21 cellular contexts compared by ENCODE assay signal in the genomic region with DNA sequence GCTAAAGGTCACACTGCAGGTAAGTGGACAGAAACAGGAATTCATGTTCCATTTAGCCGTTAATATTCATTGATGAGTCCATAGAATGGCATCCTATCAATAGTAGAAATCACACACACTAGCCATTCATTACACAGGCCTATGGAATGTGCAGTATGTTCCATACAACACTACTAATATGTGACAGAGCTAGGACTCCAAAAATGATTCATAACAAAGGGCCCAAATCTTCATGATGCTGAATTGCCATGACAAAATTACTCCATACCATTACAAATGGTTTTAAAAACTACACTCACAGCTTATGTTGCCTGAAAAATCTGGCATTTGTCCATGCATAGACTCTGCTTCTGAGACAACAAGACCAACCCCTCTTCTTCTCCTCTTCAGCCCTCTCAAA.
DNase-seq lines count a peak whose midpoint lies in the region; ATAC-seq and TF ChIP-seq lines count a peak whose summit lies in the region.
"Had no signal": no experiment of that assay in that cellular context is flagged by ENCODE, and none has a peak within 500 bp of the region (broad histone marks: within the 10 kb centered on the region; RNA-seq: fewer than 3 reads in every experiment).

No MANE protein-coding gene starts in this region.

- no peak overlapping the region for H4K91ac ChIP-seq in IMR-90 (ENCODE audit: insufficient read depth, low read depth, low read length)

- no peak overlapping the region for H4K5ac ChIP-seq in IMR-90 (ENCODE audit: low read depth, low read length)

- H3K36me3 ChIP-seq in IMR-90 (ENCODE audit: control insufficient read depth, insufficient read depth, low read length) = no peaks in the 10 kb centered on the region
- H3K36me3 ChIP-seq: left ventricle myocardium inferior, SJCRH30, tibial nerve had no signal

- no peaks in the 10 kb centered on the region for H3K4me1 Mint-ChIP-seq in endothelial cell (ENCODE audit: unreplicated experiment)
- H3K4me1 Mint-ChIP-seq: activated naive CD8-positive, alpha-beta T cell treated with anti-CD3 and anti-CD28 coated beads, Interleukin-2, amount 10 ng/mL, durations not matched to agents 7 days and 5 days; central memory CD8-positive, alpha-beta T cell; stimulated activated naive B cell treated with anti-CD40 and anti-IgM and Interleukin-4, amounts not matched to agents 10 μg/mL and 1 μg/mL and 100 μg/mL, for 72 hours; WTC11 had no signal

- H2BK15ac ChIP-seq in IMR-90 (ENCODE audit: low read depth, low read length) = no peak overlapping the region

- POLR2A ChIA-PET in IMR-90 (lab: Charles Lee; ENCODE audit: unreplicated experiment) = no interaction called here

- H2BK120ac ChIP-seq in IMR-90 (ENCODE audit: low read depth, low read length) = no peak overlapping the region

- in situ Hi-C loops in IMR-90 (cut with MboI; ENCODE audit: low sequenced_read_pairs) = no loop called here

- no peaks in the 10 kb centered on the region for H3K79me1 ChIP-seq in IMR-90 (ENCODE audit: low read depth in 1 of 2, low read length in 2 of 2)

- H3K56ac ChIP-seq in IMR-90 (ENCODE audit: extremely low read depth, insufficient read depth, low read length) = no peak overlapping the region

- TF ChIP-seq POLR2A in IMR-90 (IDR thresholded peaks at IDR 0.05; ENCODE audit: low read depth, low read length) = no peak

- no peaks in the 10 kb centered on the region for H3K9me3 ChIP-seq in IMR-90 (ENCODE audit: control insufficient read depth, insufficient read depth, low read length)
- H3K9me3 ChIP-seq: SJCRH30 had no signal

- H3K4ac ChIP-seq in IMR-90 (ENCODE audit: low read depth, low read length) = no peak overlapping the region

- no peaks in the 10 kb centered on the region for H3K4me1 ChIP-seq in IMR-90 (ENCODE audit: control insufficient read depth, insufficient read depth, low read length)
- H3K4me1 ChIP-seq: left ventricle myocardium inferior, tibial nerve had no signal

- H2AK5ac ChIP-seq in IMR-90 (ENCODE audit: low read depth, low read length) = no peak overlapping the region

- DNase-seq in AG10803 (ENCODE audit: low read depth) (peak; percentile 69), IMR-90 (peak; percentile 78), dedifferentiated amniotic fluid mesenchymal stem cell (ENCODE audit: extremely low spot score) (peak; percentile 48), kidney tubule cell (ENCODE audit: low spot score) (peak; percentile 85), NCI-H1105 (lab: John Stamatoyannopoulos, UW) (no peak), NK-92 (lab: John Stamatoyannopoulos, UW; ENCODE audit: unreplicated experiment) (no peak), endothelial cell (ENCODE audit: low spot score) (no peak)
- DNase-seq: ACHN; activated CD8-positive, alpha-beta T cell treated with anti-CD3 and anti-CD28 coated beads, Interleukin-2, amount 10 ng/mL, durations not matched to agents 7 days and 5 days; activated naive CD8-positive, alpha-beta T cell treated with anti-CD3 and anti-CD28 coated beads, Interleukin-2, amount 10 ng/mL, durations not matched to agents 7 days and 5 days; activated T-cell treated with anti-CD3 and anti-CD28 coated beads, Interleukin-2, amount 50 U/mL, for 72 hours; effector CD8-positive, alpha-beta T cell; left ventricle myocardium inferior; NCI-H1092 treated with DMSO at 0.1 percent for 48 hours; NCI-H526 treated with DMSO at 0.1 percent for 48 hours; SJCRH30; stimulated activated naive B cell treated with anti-CD40 and anti-IgM and Interleukin-4, amounts not matched to agents 10 μg/mL and 1 μg/mL and 100 μg/mL, for 72 hours had no signal

- no peak overlapping the region for H3K18ac ChIP-seq in IMR-90 (ENCODE audit: low read depth, low read length)

- no peak overlapping the region for H2AFZ ChIP-seq in IMR-90 (replicated peaks; ENCODE audit: low read length, poor library complexity)

- H3K9me3 Mint-ChIP-seq in endothelial cell (ENCODE audit: unreplicated experiment) = peaks cover 5% of the 10 kb centered on the region
- H3K9me3 Mint-ChIP-seq: activated naive CD8-positive, alpha-beta T cell treated with anti-CD3 and anti-CD28 coated beads, Interleukin-2, amount 10 ng/mL, durations not matched to agents 7 days and 5 days had no signal

- no peak overlapping the region for H3K14ac ChIP-seq in IMR-90 (replicated peaks; ENCODE audit: low read depth, low read length)

- no peak overlapping the region for H3K9ac ChIP-seq in IMR-90 (ENCODE audit: low read depth, low read length)

- no peak overlapping the region for H3K27ac ChIP-seq in IMR-90 (ENCODE audit: insufficient read depth, low read length)
- H3K27ac ChIP-seq: left ventricle myocardium inferior, SJCRH30, tibial nerve had no signal

- dilution Hi-C loops in IMR-90 (cut with HindIII; ENCODE audit: low sequenced_read_pairs, unreplicated experiment) = no loop called here

- H3K4me3 ChIP-seq in AG10803 (ENCODE audit: low read length) (no peak overlapping the region), IMR-90 (ENCODE audit: insufficient read depth, low read depth, low read length) (no peak overlapping the region)
- H3K4me3 ChIP-seq: left ventricle myocardium inferior, SJCRH30, tibial nerve had no signal

- no TSS peak for BruUV-seq in IMR-90 (replicated peaks; lab: Mats Ljungman, UMichigan)

- CTCF ChIA-PET in IMR-90 (lab: Yijun Ruan, JAX) = no interaction called here

- intact Hi-C loops in IMR-90 (cut with micrococcal nuclease) = no loop called here

- no peak overlapping the region for H3K23ac ChIP-seq in IMR-90 (ENCODE audit: low read depth, low read length)

- no CpG with 5 or more reads among the region's 1 CpG for WGBS in IMR-90 (ENCODE audit: extremely low coverage in 2 of 2, insufficient read length in 1 of 2), 2 experiments

- no peak for TF ChIP-seq CTCF in AG10803 (conservative IDR thresholded peaks at IDR 0.05; ENCODE audit: low read length)
- TF ChIP-seq CTCF in IMR-90 (conservative IDR thresholded peaks at IDR 0.05; ENCODE audit: low read depth, low read length) = no peak
- no peak for TF ChIP-seq CTCF in endothelial cell (IDR thresholded peaks at IDR 0.05; ENCODE audit: unreplicated experiment)

- no peaks in the 10 kb centered on the region for H3K27me3 ChIP-seq in IMR-90 (ENCODE audit: control insufficient read depth, insufficient read depth, low read length)
- H3K27me3 ChIP-seq: SJCRH30, tibial nerve had no signal

- H3K27ac Mint-ChIP-seq in endothelial cell (ENCODE audit: unreplicated experiment) = no peak overlapping the region
- H3K27ac Mint-ChIP-seq: activated CD8-positive, alpha-beta T cell treated with anti-CD3 and anti-CD28 coated beads, Interleukin-2, amount 10 ng/mL, durations not matched to agents 7 days and 5 days; activated naive CD8-positive, alpha-beta T cell treated with anti-CD3 and anti-CD28 coated beads, Interleukin-2, amount 10 ng/mL, durations not matched to agents 7 days and 5 days; activated T-cell treated with anti-CD3 and anti-CD28 coated beads, Interleukin-2, amount 50 U/mL, for 72 hours; stimulated activated naive B cell treated with anti-CD40 and anti-IgM and Interleukin-4, amounts not matched to agents 10 μg/mL and 1 μg/mL and 100 μg/mL, for 72 hours; WTC11 had no signal

- no peak overlapping the region for H3K4me3 Mint-ChIP-seq in endothelial cell (ENCODE audit: unreplicated experiment)
- H3K4me3 Mint-ChIP-seq: activated CD8-positive, alpha-beta T cell treated with anti-CD3 and anti-CD28 coated beads, Interleukin-2, amount 10 ng/mL, durations not matched to agents 7 days and 5 days; activated naive CD8-positive, alpha-beta T cell treated with anti-CD3 and anti-CD28 coated beads, Interleukin-2, amount 10 ng/mL, durations not matched to agents 7 days and 5 days; activated T-cell treated with anti-CD3 and anti-CD28 coated beads, Interleukin-2, amount 50 U/mL, for 72 hours; central memory CD8-positive, alpha-beta T cell; stimulated activated naive B cell treated with anti-CD40 and anti-IgM and Interleukin-4, amounts not matched to agents 10 μg/mL and 1 μg/mL and 100 μg/mL, for 72 hours; WTC11 had no signal

- H3K27me3 Mint-ChIP-seq in endothelial cell (ENCODE audit: unreplicated experiment) = peaks cover 3% of the 10 kb centered on the region
- H3K27me3 Mint-ChIP-seq: activated naive CD8-positive, alpha-beta T cell treated with anti-CD3 and anti-CD28 coated beads, Interleukin-2, amount 10 ng/mL, durations not matched to agents 7 days and 5 days; central memory CD8-positive, alpha-beta T cell; stimulated activated naive B cell treated with anti-CD40 and anti-IgM and Interleukin-4, amounts not matched to agents 10 μg/mL and 1 μg/mL and 100 μg/mL, for 72 hours had no signal

- H3K9me1 ChIP-seq in IMR-90 (ENCODE audit: insufficient read depth, low read length) = no peaks in the 10 kb centered on the region

- H4K20me1 ChIP-seq in IMR-90 (ENCODE audit: insufficient read depth, low read length) = no peaks in the 10 kb centered on the region

- ATAC-seq in IMR-90 (ENCODE audit: low read depth) = peak; percentile 83
- ATAC-seq in HG02763 (IDR thresholded peaks at IDR 0.05; ENCODE audit: unreplicated experiment) = no peak
- ATAC-seq: activated CD8-positive, alpha-beta T cell treated with anti-CD3 and anti-CD28 coated beads, Interleukin-2, amount 10 ng/mL, durations not matched to agents 7 days and 5 days; activated T-cell treated with anti-CD3 and anti-CD28 coated beads, Interleukin-2, amount 50 U/mL, for 72 hours; stimulated activated naive B cell treated with anti-CD40 and anti-IgM and Interleukin-4, amounts not matched to agents 10 μg/mL and 1 μg/mL and 100 μg/mL, for 72 hours; WTC11 had no signal

- no peak overlapping the region for H2BK5ac ChIP-seq in IMR-90 (ENCODE audit: low read depth, low read length, poor library complexity, severe bottlenecking)

- no peaks in the 10 kb centered on the region for H3K36me3 Mint-ChIP-seq in endothelial cell (ENCODE audit: low read depth, unreplicated experiment)
- H3K36me3 Mint-ChIP-seq: activated naive CD8-positive, alpha-beta T cell treated with anti-CD3 and anti-CD28 coated beads, Interleukin-2, amount 10 ng/mL, durations not matched to agents 7 days and 5 days; stimulated activated naive B cell treated with anti-CD40 and anti-IgM and Interleukin-4, amounts not matched to agents 10 μg/mL and 1 μg/mL and 100 μg/mL, for 72 hours; WTC11 had no signal

- no peak overlapping the region for H2AK9ac ChIP-seq in IMR-90 (replicated peaks; ENCODE audit: low read depth, low read length, poor library complexity)

- H2BK20ac ChIP-seq in IMR-90 (ENCODE audit: low read depth, low read length) = no peak overlapping the region

- no peak overlapping the region for H3K4me2 ChIP-seq in IMR-90 (ENCODE audit: low read depth, low read length)

- H4K8ac ChIP-seq in IMR-90 (ENCODE audit: low read depth in 2 of 2, low read length in 2 of 2) = no peak overlapping the region

- no peak for TF ChIP-seq RAD21 in IMR-90 (IDR thresholded peaks at IDR 0.05; ENCODE audit: low read length)

TF ChIP-seq in IMR-90, 13 proteins besides CTCF, POLR2A, EP300 and RAD21:
- TF ChIP-seq FOS (IDR thresholded peaks at IDR 0.05; ENCODE audit: low read depth, low read length) (0 out of 2 replicates have a peak, but pooled peaks have one; percentile 3), RCOR1 (IDR thresholded peaks at IDR 0.05; ENCODE audit: insufficient replicate concordance, low read length) (no peak), MAZ (IDR thresholded peaks at IDR 0.05; ENCODE audit: borderline replicate concordance, low read depth, low read length) (no peak)

Comparison
In these comparisons a context has a peak if more than half of its experiments do, and no peak if none do; other contexts are left out.
1. DNase-seq: peak in AG10803 (single experiment), IMR-90 (single experiment), dedifferentiated amniotic fluid mesenchymal stem cell (single experiment) and kidney tubule cell (single experiment); none in NCI-H1105 (single experiment), NK-92 (single experiment) and endothelial cell (single experiment).